ENCODE assay signal across 27 cellular contexts in genomic region chr3:190605385-190605784, GRCh38.
DNase-seq lines count a peak whose midpoint lies in the region; TF ChIP-seq lines count a peak whose summit lies in the region.
"Had no signal": no experiment of that assay in that cellular context is flagged by ENCODE, and none has a peak within 500 bp of the region (broad histone marks: within the 10 kb centered on the region; RNA-seq: fewer than 3 reads in every experiment).

No MANE protein-coding gene starts in this region.

- H3K4me3 Mint-ChIP-seq in activated CD4-positive, alpha-beta T cell treated with anti-CD3 and anti-CD28 coated beads, Interleukin-2, amount 10 ng/mL, durations not matched to agents 7 days and 5 days = no peak overlapping the region
- peak overlapping the region; percentile 9 for H3K4me3 Mint-ChIP-seq in T-helper 2 cell treated with Interferon-gamma antibody and Interleukin-4, amounts not matched to agents 5 μg/mL and 100 μg/mL, for 36 hours
- H3K4me3 Mint-ChIP-seq in immature natural killer cell = peak overlapping the region in 4 of 5 donors; percentile 0 to 59 (median 2)
- H3K4me3 Mint-ChIP-seq: B cell; brain; CD8-positive, alpha-beta T cell had no signal

- no peaks in the 10 kb centered on the region for H3K27me3 ChIP-seq in ascending aorta
- H3K27me3 ChIP-seq: adrenal gland, sigmoid colon, SJSA1, transverse colon had no signal

- TF ChIP-seq CTCF in HEK293 (tag by site-specific recombination; IDR thresholded peaks at IDR 0.05) (no peak), coronary artery (IDR thresholded peaks at IDR 0.05) (no peak), ascending aorta (IDR thresholded peaks at IDR 0.05) (no peak)

- peaks cover 44% of the 10 kb centered on the region for H3K36me3 Mint-ChIP-seq in activated CD4-positive, alpha-beta T cell treated with anti-CD3 and anti-CD28 coated beads, Interleukin-2, amount 10 ng/mL, durations not matched to agents 7 days and 5 days (ENCODE audit: low read depth)
- peaks cover 69% of the 10 kb centered on the region for H3K36me3 Mint-ChIP-seq in T-helper 2 cell treated with Interferon-gamma antibody and Interleukin-4, amounts not matched to agents 5 μg/mL and 100 μg/mL, for 36 hours (ENCODE audit: low read depth)
- peaks cover 39 to 51% (median 43%) of the 10 kb centered on the region in 3 donors for H3K36me3 Mint-ChIP-seq in immature natural killer cell

- H3K36me3 ChIP-seq in HEK293 (ENCODE audit: control insufficient read depth in 2 of 2, insufficient read depth in 1 of 2, low read length in 2 of 2) (peaks cover 0 to 5% of the 10 kb centered on the region in 2 experiments; a peak in 1 of 3 replicates), ascending aorta (peaks cover 2 to 17% of the 10 kb centered on the region in 2 donors)
- H3K36me3 ChIP-seq: adrenal gland had no signal

- H3K4me1 ChIP-seq in HEK293 (ENCODE audit: control insufficient read depth, insufficient read depth, low read length) = no peaks in the 10 kb centered on the region
- H3K4me1 ChIP-seq in ascending aorta = no peaks in the 10 kb centered on the region
- H3K4me1 ChIP-seq: adrenal gland, sigmoid colon, SJSA1 had no signal

- intact Hi-C loops in ascending aorta (cut with DNase I) = no loop called here

- H3K9me3 Mint-ChIP-seq in activated CD4-positive, alpha-beta T cell treated with anti-CD3 and anti-CD28 coated beads, Interleukin-2, amount 10 ng/mL, durations not matched to agents 7 days and 5 days = peaks cover 9% of the 10 kb centered on the region
- peaks cover 24% of the 10 kb centered on the region for H3K9me3 Mint-ChIP-seq in T-helper 2 cell treated with Interferon-gamma antibody and Interleukin-4, amounts not matched to agents 5 μg/mL and 100 μg/mL, for 36 hours
- no peaks in the 10 kb centered on the region for H3K9me3 Mint-ChIP-seq in immature natural killer cell
- H3K9me3 Mint-ChIP-seq: CD8-positive, alpha-beta T cell had no signal

- peaks cover 13% of the 10 kb centered on the region for H3K4me1 Mint-ChIP-seq in activated CD4-positive, alpha-beta T cell treated with anti-CD3 and anti-CD28 coated beads, Interleukin-2, amount 10 ng/mL, durations not matched to agents 7 days and 5 days
- peaks cover 23% of the 10 kb centered on the region for H3K4me1 Mint-ChIP-seq in T-helper 2 cell treated with Interferon-gamma antibody and Interleukin-4, amounts not matched to agents 5 μg/mL and 100 μg/mL, for 36 hours (ENCODE audit: low read depth)
- H3K4me1 Mint-ChIP-seq in immature natural killer cell = peaks cover 14 to 23% of the 10 kb centered on the region in 2 donors
- H3K4me1 Mint-ChIP-seq: B cell, brain had no signal

- H3K27ac ChIP-seq in HEK293 (ENCODE audit: extremely low read depth, low read depth, low read length) (no peak overlapping the region), coronary artery (no peak overlapping the region), ascending aorta (no peak overlapping the region)
- H3K27ac ChIP-seq: adrenal gland, sigmoid colon, SJSA1, transverse colon had no signal

- POLR2A ChIA-PET in activated CD4-positive, alpha-beta T cell treated with anti-CD3 and anti-CD28 coated beads, Interleukin-2, amount 10 ng/mL, durations not matched to agents 7 days and 5 days (lab: Charles Lee) = no interaction called here
- POLR2A ChIA-PET in HEK293 (lab: Yijun Ruan, JAX) = no interaction called here

- H3K9me3 ChIP-seq in HEK293 (ENCODE audit: control insufficient read depth, insufficient read depth, low read depth, low read length) = no peaks in the 10 kb centered on the region
- no peaks in the 10 kb centered on the region for H3K9me3 ChIP-seq in ascending aorta
- H3K9me3 ChIP-seq: adrenal gland, SJSA1, transverse colon had no signal

- H3K27me3 Mint-ChIP-seq in activated CD4-positive, alpha-beta T cell treated with anti-CD3 and anti-CD28 coated beads, Interleukin-2, amount 10 ng/mL, durations not matched to agents 7 days and 5 days = no peaks in the 10 kb centered on the region
- H3K27me3 Mint-ChIP-seq in T-helper 2 cell treated with Interferon-gamma antibody and Interleukin-4, amounts not matched to agents 5 μg/mL and 100 μg/mL, for 36 hours (ENCODE audit: low read depth) = no peaks in the 10 kb centered on the region
- H3K27me3 Mint-ChIP-seq in immature natural killer cell (ENCODE audit: low read depth in 3 of 3) = peaks cover 0 to 2% (median 1%) of the 10 kb centered on the region in 3 donors
- H3K27me3 Mint-ChIP-seq: B cell, progenitor cell of endocrine pancreas had no signal

- peak overlapping the region; percentile 20 for H3K27ac Mint-ChIP-seq in activated CD4-positive, alpha-beta T cell treated with anti-CD3 and anti-CD28 coated beads, Interleukin-2, amount 10 ng/mL, durations not matched to agents 7 days and 5 days
- peak overlapping the region; percentile 75 for H3K27ac Mint-ChIP-seq in T-helper 2 cell treated with Interferon-gamma antibody and Interleukin-4, amounts not matched to agents 5 μg/mL and 100 μg/mL, for 36 hours
- peak overlapping the region; percentile 0 to 42 (median 6) for H3K27ac Mint-ChIP-seq in immature natural killer cell
- H3K27ac Mint-ChIP-seq: B cell; brain; CD8-positive, alpha-beta T cell; progenitor cell of endocrine pancreas had no signal

- CTCF ChIA-PET in activated CD4-positive, alpha-beta T cell treated with anti-CD3 and anti-CD28 coated beads, Interleukin-2, amount 10 ng/mL, durations not matched to agents 7 days and 5 days (lab: Charles Lee) = interaction anchor here (1.1 to 1.6 kb wide), 3 partner anchors 10 to 13 kb away, joined by 3 to 6 read pairs (median 4); no protein-coding TSS in a partner anchor
- CTCF ChIA-PET in HEK293 (lab: Yijun Ruan, JAX) = no interaction called here

- H3K4me3 ChIP-seq in HEK293 (ENCODE audit: low read depth, low read length) (no peak overlapping the region), coronary artery (no peak overlapping the region), ascending aorta (no peak overlapping the region)
- H3K4me3 ChIP-seq: adrenal gland, GM12878, K562, sigmoid colon, SJSA1, transverse colon had no signal

- DNase-seq in activated CD4-positive, alpha-beta T cell treated with anti-CD3 and anti-CD28 coated beads, Interleukin-2, amount 10 ng/mL, durations not matched to agents 7 days and 5 days = no peak
- no peak for DNase-seq in activated CD4-positive, alpha-beta T cell treated with anti-CD3 and anti-CD28 coated beads for 4 hours
- no peak for DNase-seq in T-helper 2 cell treated with Interferon-gamma antibody and Interleukin-4, amounts not matched to agents 5 μg/mL and 100 μg/mL, for 36 hours (ENCODE audit: low spot score)
- DNase-seq in immature natural killer cell = no peak
- DNase-seq in central memory CD4-positive, alpha-beta T cell = no peak
- no peak for DNase-seq in coronary artery (ENCODE audit: low spot score)
- DNase-seq in ascending aorta (ENCODE audit: low spot score in 2 of 2) = no peak
- DNase-seq: ACHN; activated CD4-positive, CD25-positive, alpha-beta regulatory T cell; activated naive CD4-positive, alpha-beta T cell treated with Interleukin-2 at 50 U/mL for 16 hours; adrenal gland; CD8-positive, alpha-beta T cell; MM.1S; NCI-H146; NCI-H446 treated with DMSO at 0.1 percent for 48 hours; NCI-H82; sigmoid colon; stimulated activated CD4-positive, alpha-beta T cell treated with anti-CD3 and anti-CD28 coated beads, Interleukin-12 subunit alpha, Interleukin-12 subunit beta, amount 100 ng/mL, for 4 hours; stimulated activated CD4-positive, alpha-beta T cell treated with anti-CD3 and anti-CD28 coated beads, Interleukin-4, amount 100 ng/mL, for 1 hour; transverse colon had no signal

TF ChIP-seq in HEK293, 187 proteins besides CTCF, POLR2A, EP300 and RAD21:
- TF ChIP-seq KLF17 (tag by site-specific recombination; IDR thresholded peaks at IDR 0.05) (no peak), PBX3 (CRISPR knock-in tag; IDR thresholded peaks at IDR 0.05) (no peak), ZNF548 (tag by site-specific recombination; IDR thresholded peaks at IDR 0.05) (peak; percentile 81), MEIS1 (CRISPR knock-in tag; IDR thresholded peaks at IDR 0.05; ENCODE audit: borderline replicate concordance) (no peak), ZFHX2 (tag by site-specific recombination; conservative IDR thresholded peaks at IDR 0.05) (no peak), ZNF747 (tag by site-specific recombination; IDR thresholded peaks at IDR 0.05) (no peak)
TF ChIP-seq in HEK293: peak in this region for 1.

Comparison
In these comparisons a context has a peak if more than half of its experiments do, and no peak if none do; other contexts are left out.
1. H3K27ac Mint-ChIP-seq: peak in every context shown above with its lines; median percentile 75 in T-helper 2 cell treated with Interferon-gamma antibody and Interleukin-4, amounts not matched to agents 5 μg/mL and 100 μg/mL, for 36 hours; 20 in activated CD4-positive, alpha-beta T cell treated with anti-CD3 and anti-CD28 coated beads, Interleukin-2, amount 10 ng/mL, durations not matched to agents 7 days and 5 days; 6 in immature natural killer cell.